ENCODE assay signal across 9 cellular contexts in genomic region chr11:109971184-109971523, GRCh38.
DNase-seq lines count a peak whose midpoint lies in the region; ATAC-seq and TF ChIP-seq lines count a peak whose summit lies in the region.
"Had no signal": no experiment of that assay in that cellular context is flagged by ENCODE, and none has a peak within 500 bp of the region (broad histone marks: within the 10 kb centered on the region; RNA-seq: fewer than 3 reads in every experiment).

No MANE protein-coding gene starts in this region.

- ATAC-seq in HG02970 (IDR thresholded peaks at IDR 0.05; ENCODE audit: low FRiP score, unreplicated experiment): peak; percentile 7
- no peak for ATAC-seq in left colon

- H3K9me3 ChIP-seq in BLaER1 treated with 17β-estradiol and CSF1 and Interleukin-3, amounts not matched to agents 10 nM and 100 nM (replicated peaks in 1 of 11): peaks cover 7 to 46% (median 24%) of the 10 kb centered on the region in 11 experiments; a peak in 19 of 22 replicates
- H3K9me3 ChIP-seq in effector memory CD4-positive, alpha-beta T cell (ENCODE audit: control insufficient read depth, low read length): no peaks in the 10 kb centered on the region
- H3K9me3 ChIP-seq: SJCRH30 had no signal

- peak overlapping the region; percentile 74 to 97 (median 86) for H3K4me2 ChIP-seq in BLaER1 treated with 17β-estradiol and CSF1 and Interleukin-3, amounts not matched to agents 10 nM and 100 nM

- peak overlapping the region in 8 of 10 experiments; percentile 25 to 58 (median 46); a peak in 14 of 20 replicates for H3K4me3 ChIP-seq in BLaER1 treated with 17β-estradiol and CSF1 and Interleukin-3, amounts not matched to agents 10 nM and 100 nM
- no peak overlapping the region for H3K4me3 ChIP-seq in effector memory CD4-positive, alpha-beta T cell (ENCODE audit: insufficient read depth, low read depth, low read length, poor library complexity, severe bottlenecking)
- H3K4me3 ChIP-seq: SJCRH30 had no signal

- no peak for TF ChIP-seq CTCF in VCaP (conservative IDR thresholded peaks at IDR 0.05)

- H3K36me3 ChIP-seq in BLaER1 treated with 17β-estradiol and CSF1 and Interleukin-3, amounts not matched to agents 10 nM and 100 nM: peaks cover 0 to 4% (median 0%) of the 10 kb centered on the region in 11 experiments; a peak in 1 of 22 replicates
- no peaks in the 10 kb centered on the region for H3K36me3 ChIP-seq in effector memory CD4-positive, alpha-beta T cell (ENCODE audit: control insufficient read depth, insufficient read depth, low read length)
- H3K36me3 ChIP-seq: SJCRH30 had no signal

- H3K27me3 ChIP-seq in BLaER1 treated with 17β-estradiol and CSF1 and Interleukin-3, amounts not matched to agents 10 nM and 100 nM: no peaks in the 10 kb centered on the region
- no peaks in the 10 kb centered on the region for H3K27me3 ChIP-seq in effector memory CD4-positive, alpha-beta T cell (replicated peaks; ENCODE audit: control insufficient read depth, insufficient read depth, low read length, poor library complexity, severe bottlenecking)
- H3K27me3 ChIP-seq: SJCRH30 had no signal

- H3K27ac ChIP-seq in BLaER1 treated with 17β-estradiol and CSF1 and Interleukin-3, amounts not matched to agents 10 nM and 100 nM: peak overlapping the region in 9 of 11 experiments; percentile 67 to 85 (median 76); a peak in 18 of 22 replicates
- H3K27ac ChIP-seq in VCaP: peak overlapping the region; percentile 33
- no peak overlapping the region for H3K27ac ChIP-seq in effector memory CD4-positive, alpha-beta T cell (ENCODE audit: insufficient read depth, low read length, poor library complexity, severe bottlenecking)
- H3K27ac ChIP-seq: SJCRH30 had no signal

- peak overlapping the region in 10 of 11 experiments; percentile 8 to 72 (median 62); a peak in 17 of 22 replicates for H3K9ac ChIP-seq in BLaER1 treated with 17β-estradiol and CSF1 and Interleukin-3, amounts not matched to agents 10 nM and 100 nM

- no peaks in the 10 kb centered on the region for H4K20me1 ChIP-seq in BLaER1 treated with 17β-estradiol and CSF1 and Interleukin-3, amounts not matched to agents 10 nM and 100 nM

- H3K4me1 ChIP-seq in BLaER1 treated with 17β-estradiol and CSF1 and Interleukin-3, amounts not matched to agents 10 nM and 100 nM: peaks cover 39 to 58% (median 55%) of the 10 kb centered on the region in 10 experiments
- H3K4me1 ChIP-seq in effector memory CD4-positive, alpha-beta T cell (ENCODE audit: control insufficient read depth, insufficient read depth, low read length, poor library complexity, severe bottlenecking): no peaks in the 10 kb centered on the region
- H3K4me1 ChIP-seq: SJCRH30 had no signal

- peak; percentile 49 for DNase-seq in inferior parietal cortex (ENCODE audit: extremely low spot score)
- no peak for DNase-seq in NCI-H1694 treated with DMSO at 0.1 percent for 48 hours (lab: John Stamatoyannopoulos, UW)
- DNase-seq in left colon: no peak
- no peak for DNase-seq in effector memory CD4-positive, alpha-beta T cell
- DNase-seq in activated CD4-positive, alpha-beta T cell treated with anti-CD3 and anti-CD28 coated beads for 4 hours: no peak

- intact Hi-C loops in left colon (cut with DNase I, micrococcal nuclease): no loop called here
